8 cellular contexts compared by ENCODE assay signal in the genomic region with DNA sequence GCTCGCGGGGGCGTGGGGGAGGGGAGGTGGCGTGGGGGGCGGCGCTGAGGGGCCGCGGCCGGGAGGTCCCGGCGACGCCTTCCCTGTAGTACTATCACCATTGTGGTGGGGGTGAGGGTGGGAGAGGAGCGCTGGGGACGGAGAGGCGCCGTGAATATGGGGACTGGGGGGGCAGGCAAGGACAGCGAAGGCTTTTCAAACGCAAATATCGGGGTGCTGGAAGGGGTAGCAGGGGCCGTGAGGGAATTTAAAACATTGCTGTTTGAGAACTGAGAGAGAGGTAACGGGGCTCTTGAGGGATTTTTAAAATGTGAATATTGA. TPM values are rescaled to one million over a fixed set of nuclear protein-coding genes. Genes with fewer than 3 reads are reported as not detected.
DNase-seq lines count a peak whose midpoint lies in the region; ATAC-seq lines count a peak whose summit lies in the region.

No MANE protein-coding gene starts in this region.

- H3K36me3 ChIP-seq in SK-N-MC (ENCODE audit: insufficient read depth, low read length) (no peaks in the 10 kb centered on the region; the same call in 1 of the 2 replicates), iPS DF 6.9 (ENCODE audit: control insufficient read depth, insufficient read depth, low read length) (no peaks in the 10 kb centered on the region), stomach smooth muscle (ENCODE audit: control insufficient read depth in 2 of 2, insufficient read depth in 2 of 2, low read length in 2 of 2) (no peaks in the 10 kb centered on the region)

- H3K9ac ChIP-seq in SK-N-MC (ENCODE audit: insufficient read length) = peak overlapping the region; percentile 91
- peak overlapping the region; percentile 77 to 88 for H3K9ac ChIP-seq in stomach smooth muscle (ENCODE audit: low read length in 2 of 2)

- no peaks in the 10 kb centered on the region for H3K4me1 ChIP-seq in iPS DF 6.9 (ENCODE audit: control insufficient read depth, insufficient read depth, low read length)
- peaks cover 13% of the 10 kb centered on the region for H3K4me1 ChIP-seq in stomach smooth muscle (ENCODE audit: control insufficient read depth, insufficient read depth, low read length)

- H3K36me3 Mint-ChIP-seq in activated T-cell treated with anti-CD3 and anti-CD28 coated beads, Interleukin-2, amount 50 U/mL, for 72 hours (ENCODE audit: insufficient read depth in 2 of 2) = no peaks in the 10 kb centered on the region

- peak; percentile 20 to 28 for ATAC-seq in activated T-cell treated with anti-CD3 and anti-CD28 coated beads, Interleukin-2, amount 50 U/mL, for 72 hours (replicated peaks in 1 of 2)

- peaks cover 14% of the 10 kb centered on the region for H3K4me1 Mint-ChIP-seq in activated T-cell treated with anti-CD3 and anti-CD28 coated beads, Interleukin-2, amount 50 U/mL, for 72 hours (ENCODE audit: low read depth)

- no CpG with 5 or more reads among the region's 21 CpGs for WGBS in iPS DF 6.9 (ENCODE audit: insufficient coverage, insufficient read length)

- no peak for DNase-seq in activated T-cell treated with anti-CD3 and anti-CD28 coated beads, Interleukin-2, amount 50 U/mL, for 72 hours
- DNase-seq in activated T-cell treated with anti-CD3 and anti-CD28 coated beads for 4 hours = no peak
- no peak for DNase-seq in SK-N-MC (ENCODE audit: low read depth, low spot score)
- DNase-seq in iPS DF 6.9 (ENCODE audit: low read depth, low spot score) = no peak
- DNase-seq in T-helper 9 cell = no peak
- no peak for DNase-seq in activated T-cell treated with anti-CD3 and anti-CD28 coated beads, Interleukin-2, amount 50 U/mL, for 48 hours
- DNase-seq in DMS79 (lab: John Stamatoyannopoulos, UW) = no peak

- no peak overlapping the region for H3K27ac Mint-ChIP-seq in activated T-cell treated with anti-CD3 and anti-CD28 coated beads, Interleukin-2, amount 50 U/mL, for 72 hours

- no peaks in the 10 kb centered on the region for H3K27me3 ChIP-seq in iPS DF 6.9 (ENCODE audit: control insufficient read depth, insufficient read depth, low read length)
- H3K27me3 ChIP-seq in stomach smooth muscle (ENCODE audit: control insufficient read depth in 1 of 2, insufficient read depth in 2 of 2, low read length in 2 of 2) = no peaks in the 10 kb centered on the region

- H3K27ac ChIP-seq in SK-N-MC (peak overlapping the region; percentile 42; the same call in 1 of the 2 replicates), iPS DF 6.9 (ENCODE audit: low read length) (no peak overlapping the region), stomach smooth muscle (ENCODE audit: low read length) (peak overlapping the region; percentile 74)

- no peak overlapping the region for H3K4me3 Mint-ChIP-seq in activated T-cell treated with anti-CD3 and anti-CD28 coated beads, Interleukin-2, amount 50 U/mL, for 72 hours

- no peaks in the 10 kb centered on the region for H3K9me3 ChIP-seq in SK-N-MC (ENCODE audit: low read depth, low read length)
- H3K9me3 ChIP-seq in iPS DF 6.9 (ENCODE audit: control insufficient read depth, insufficient read depth, low read length) = no peaks in the 10 kb centered on the region
- no peaks in the 10 kb centered on the region for H3K9me3 ChIP-seq in stomach smooth muscle (ENCODE audit: control insufficient read depth in 2 of 2, low read length in 2 of 2)

- H3K4me3 ChIP-seq in SK-N-MC = peak overlapping the region; percentile 84
- peak overlapping the region; percentile 85 for H3K4me3 ChIP-seq in iPS DF 6.9 (ENCODE audit: low read length)
- peak overlapping the region; percentile 92 to 94 for H3K4me3 ChIP-seq in stomach smooth muscle (ENCODE audit: low read length in 2 of 2)

- no peaks in the 10 kb centered on the region for H3K27me3 Mint-ChIP-seq in activated T-cell treated with anti-CD3 and anti-CD28 coated beads, Interleukin-2, amount 50 U/mL, for 72 hours (ENCODE audit: low read depth)

- no peaks in the 10 kb centered on the region for H3K9me3 Mint-ChIP-seq in activated T-cell treated with anti-CD3 and anti-CD28 coated beads, Interleukin-2, amount 50 U/mL, for 72 hours

RNA-seq across cellular contexts. Expression of gene RBM27, which starts 0.4 kb away (rescaled TPM):
- total RNA-seq in activated T-cell treated with anti-CD3 and anti-CD28 coated beads, Interleukin-2, amount 50 U/mL, for 72 hours = 10 to 100 TPM; 24.3 to 24.7 TPM

RNA-seq across cellular contexts. Expression of gene LARS1, which starts 21.4 kb away (rescaled TPM):
- total RNA-seq in activated T-cell treated with anti-CD3 and anti-CD28 coated beads, Interleukin-2, amount 50 U/mL, for 72 hours = 100 to 1,000 TPM; 150 to 191 TPM
